Comparison of ENCODE assay signal across 1 cellular context in the genomic region with DNA sequence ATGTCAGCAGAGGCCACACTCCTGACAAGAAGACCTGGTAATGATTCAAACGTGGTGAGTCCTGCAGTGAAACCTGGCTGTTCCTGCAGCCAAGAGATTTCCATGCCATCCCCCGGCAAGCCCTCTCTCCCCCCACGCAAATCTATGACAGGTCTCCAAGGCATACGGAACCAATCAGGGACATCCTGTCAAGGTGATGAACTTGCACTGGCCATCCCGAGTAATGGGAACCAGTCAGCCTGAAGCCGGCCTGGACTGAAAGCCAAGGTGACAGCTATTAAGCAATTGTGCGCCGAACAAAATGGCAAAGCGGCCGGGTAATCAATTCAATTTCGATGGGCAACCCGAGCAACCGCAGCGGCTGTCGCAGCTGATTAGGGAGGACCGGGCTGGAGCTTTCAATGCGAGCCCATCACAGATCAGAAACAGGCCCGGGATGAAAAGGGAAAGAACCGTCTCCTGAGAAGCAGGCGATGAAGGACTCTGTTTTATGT.
TF ChIP-seq lines count a peak whose summit lies in the region.

No MANE protein-coding gene starts in this region.

TF ChIP-seq in SK-N-SH, 30 proteins besides CTCF, POLR2A, EP300 and RAD21 (continued from another document):
- TF ChIP-seq, protein P1, sequence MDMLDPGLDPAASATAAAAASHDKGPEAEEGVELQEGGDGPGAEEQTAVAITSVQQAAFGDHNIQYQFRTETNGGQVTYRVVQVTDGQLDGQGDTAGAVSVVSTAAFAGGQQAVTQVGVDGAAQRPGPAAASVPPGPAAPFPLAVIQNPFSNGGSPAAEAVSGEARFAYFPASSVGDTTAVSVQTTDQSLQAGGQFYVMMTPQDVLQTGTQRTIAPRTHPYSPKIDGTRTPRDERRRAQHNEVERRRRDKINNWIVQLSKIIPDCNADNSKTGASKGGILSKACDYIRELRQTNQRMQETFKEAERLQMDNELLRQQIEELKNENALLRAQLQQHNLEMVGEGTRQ (IDR thresholded peaks at IDR 0.05; ENCODE audit: borderline replicate concordance, low read depth, low read length) = no peak
